1 cellular context compared by ENCODE assay signal in the genomic region with DNA sequence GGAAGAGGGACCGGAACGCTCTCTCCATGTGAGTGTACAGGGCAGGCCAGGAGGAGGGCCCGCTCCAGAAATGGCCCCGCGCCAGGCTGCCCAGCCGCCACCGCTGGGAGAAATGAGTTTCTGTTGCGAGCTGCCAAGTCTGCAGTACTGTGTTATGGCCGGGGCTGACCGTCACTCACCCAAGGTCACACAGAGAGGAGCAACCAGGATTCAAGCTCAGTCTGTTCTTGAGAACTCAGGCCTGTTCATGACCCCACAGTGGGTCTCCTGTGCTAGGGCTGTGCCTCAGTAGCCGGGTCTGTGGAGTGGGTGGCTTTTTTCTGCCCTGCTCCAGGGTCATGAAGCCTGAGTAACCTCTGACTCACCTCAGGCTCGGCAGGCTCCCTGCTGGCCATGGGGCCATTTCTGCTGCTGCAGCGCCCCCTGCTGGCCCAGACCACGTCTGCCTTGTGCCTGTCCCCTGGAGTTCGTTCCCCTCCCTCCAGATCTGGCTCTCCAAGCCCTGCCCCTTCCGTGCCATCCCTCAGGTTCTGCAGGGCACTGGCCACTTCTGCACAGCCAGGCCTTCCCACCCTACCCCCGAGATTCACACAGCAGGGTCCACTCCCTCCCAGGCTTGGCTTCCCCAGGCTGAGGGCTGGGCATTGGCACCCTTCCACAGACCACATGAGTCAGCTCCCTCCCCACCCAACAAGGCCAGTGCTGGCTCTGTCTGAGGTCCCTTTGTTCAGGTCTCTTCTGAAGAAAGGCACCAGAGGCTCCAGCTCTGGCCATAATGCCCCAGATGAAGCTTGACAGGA.
TF ChIP-seq lines count a peak whose summit lies in the region.

No MANE protein-coding gene starts in this region.

TF ChIP-seq in SK-N-SH treated with all-trans-retinoic acid at 6 μM for 48 hours, 23 proteins besides CTCF, POLR2A, EP300 and RAD21 (continued from another document):
- TF ChIP-seq, protein P1, sequence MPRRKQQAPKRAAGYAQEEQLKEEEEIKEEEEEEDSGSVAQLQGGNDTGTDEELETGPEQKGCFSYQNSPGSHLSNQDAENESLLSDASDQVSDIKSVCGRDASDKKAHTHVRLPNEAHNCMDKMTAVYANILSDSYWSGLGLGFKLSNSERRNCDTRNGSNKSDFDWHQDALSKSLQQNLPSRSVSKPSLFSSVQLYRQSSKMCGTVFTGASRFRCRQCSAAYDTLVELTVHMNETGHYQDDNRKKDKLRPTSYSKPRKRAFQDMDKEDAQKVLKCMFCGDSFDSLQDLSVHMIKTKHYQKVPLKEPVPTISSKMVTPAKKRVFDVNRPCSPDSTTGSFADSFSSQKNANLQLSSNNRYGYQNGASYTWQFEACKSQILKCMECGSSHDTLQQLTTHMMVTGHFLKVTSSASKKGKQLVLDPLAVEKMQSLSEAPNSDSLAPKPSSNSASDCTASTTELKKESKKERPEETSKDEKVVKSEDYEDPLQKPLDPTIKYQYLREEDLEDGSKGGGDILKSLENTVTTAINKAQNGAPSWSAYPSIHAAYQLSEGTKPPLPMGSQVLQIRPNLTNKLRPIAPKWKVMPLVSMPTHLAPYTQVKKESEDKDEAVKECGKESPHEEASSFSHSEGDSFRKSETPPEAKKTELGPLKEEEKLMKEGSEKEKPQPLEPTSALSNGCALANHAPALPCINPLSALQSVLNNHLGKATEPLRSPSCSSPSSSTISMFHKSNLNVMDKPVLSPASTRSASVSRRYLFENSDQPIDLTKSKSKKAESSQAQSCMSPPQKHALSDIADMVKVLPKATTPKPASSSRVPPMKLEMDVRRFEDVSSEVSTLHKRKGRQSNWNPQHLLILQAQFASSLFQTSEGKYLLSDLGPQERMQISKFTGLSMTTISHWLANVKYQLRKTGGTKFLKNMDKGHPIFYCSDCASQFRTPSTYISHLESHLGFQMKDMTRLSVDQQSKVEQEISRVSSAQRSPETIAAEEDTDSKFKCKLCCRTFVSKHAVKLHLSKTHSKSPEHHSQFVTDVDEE (CRISPR knock-in tag; IDR thresholded peaks at IDR 0.05), result peak; percentile 30; the same call in 1 of the 2 replicates
- TF ChIP-seq ARNTL (CRISPR knock-in tag; IDR thresholded peaks at IDR 0.05; ENCODE audit: borderline replicate concordance, low read depth) (no peak), CSDC2 (CRISPR knock-in tag; IDR thresholded peaks at IDR 0.05) (no peak), ZFP3 (CRISPR knock-in tag; IDR thresholded peaks at IDR 0.05) (peak; percentile 17; the same call in 1 of the 2 replicates), TOX (CRISPR knock-in tag; IDR thresholded peaks at IDR 0.05; ENCODE audit: borderline replicate concordance) (no peak), ISL1 (CRISPR knock-in tag; IDR thresholded peaks at IDR 0.05) (no peak), PATZ1 (CRISPR knock-in tag; IDR thresholded peaks at IDR 0.05; ENCODE audit: borderline replicate concordance) (peak; percentile 53; the same call in 1 of the 2 replicates)
